Comparison of ENCODE assay signal across 8 cellular contexts in the genomic region with DNA sequence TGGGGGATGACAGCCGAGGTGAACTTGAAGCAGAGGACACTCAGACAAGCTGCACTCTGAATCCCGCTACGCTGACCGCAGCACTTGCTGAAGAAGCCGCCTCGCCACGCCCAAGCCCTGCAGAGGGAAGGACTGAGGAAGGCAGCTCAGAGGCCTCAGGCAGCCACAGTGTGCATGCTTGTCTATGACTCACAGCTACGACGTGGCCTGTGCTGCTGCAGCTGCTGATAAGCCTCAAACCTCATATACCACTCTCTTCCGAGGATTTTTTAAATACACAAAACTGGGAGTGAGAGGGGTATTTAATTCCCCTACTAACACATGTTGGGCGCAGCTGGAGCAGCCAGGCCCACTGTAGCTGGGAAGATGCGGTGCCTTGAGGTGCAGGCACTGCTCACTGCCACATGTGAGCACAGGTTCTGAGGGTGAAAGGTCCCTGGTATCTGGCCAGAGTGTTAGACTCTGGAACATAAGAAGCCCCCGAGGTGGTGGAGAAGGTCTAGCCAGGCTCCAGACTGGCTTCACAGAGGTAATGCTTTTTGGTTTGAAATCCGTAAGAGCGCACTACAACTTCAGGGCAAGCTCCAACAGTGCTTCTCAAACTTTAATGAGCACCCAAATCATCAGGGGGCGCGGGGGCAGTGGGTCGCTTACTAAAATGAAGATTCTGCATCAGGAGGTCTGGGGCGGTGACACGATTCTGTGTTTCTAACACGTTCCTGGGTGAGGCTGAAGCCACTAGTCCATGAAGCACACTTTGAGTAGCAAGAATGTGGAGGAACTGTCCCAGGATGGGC.
DNase-seq lines count a peak whose midpoint lies in the region; ATAC-seq and TF ChIP-seq lines count a peak whose summit lies in the region.

No MANE protein-coding gene starts in this region.

- H3K36me3 Mint-ChIP-seq in MCF 10A (ENCODE audit: insufficient read depth, unreplicated experiment), result no peaks in the 10 kb centered on the region

- POLR2A ChIA-PET in MCF 10A (lab: Yijun Ruan, JAX), result interaction anchor here (0.6 to 2.7 kb wide), 23 partner anchors 11 to 299 kb away, joined by 3 to 34 read pairs (median 4); partner anchors contain the start of gene NFIL3

- H3K4me1 Mint-ChIP-seq in MCF 10A (ENCODE audit: insufficient read depth, unreplicated experiment), result peaks cover 30% of the 10 kb centered on the region

- peak overlapping the region; percentile 57 for H3K27ac Mint-ChIP-seq in MCF 10A (ENCODE audit: low read depth, unreplicated experiment)

- no peaks in the 10 kb centered on the region for H3K27me3 Mint-ChIP-seq in MCF 10A (ENCODE audit: insufficient read depth, unreplicated experiment)

- H3K4me3 ChIP-seq in AG09309 (ENCODE audit: control insufficient read depth, low read depth, low read length), result no peak overlapping the region
- H3K4me3 ChIP-seq in HL-60 (replicated peaks; ENCODE audit: insufficient read depth, low read length), result no peak overlapping the region
- H3K4me3 ChIP-seq in lung, result no peak overlapping the region

- CTCF ChIA-PET in MCF 10A (lab: Yijun Ruan, JAX), result interaction anchor here (1.1 to 1.8 kb wide), 3 partner anchors 13 to 262 kb away, joined by 4 to 8 read pairs (median 6); no protein-coding TSS in a partner anchor

- peaks cover 0 to 5% of the 10 kb centered on the region in 2 donors for H3K4me1 ChIP-seq in lung (ENCODE audit: control insufficient read depth in 2 of 2, insufficient read depth in 2 of 2, low read length in 2 of 2)

- TF ChIP-seq CTCF in AG09309 (IDR thresholded peaks at IDR 0.05; ENCODE audit: control insufficient read depth, insufficient read depth, low read depth, low read length, missing control alignments) (no peak), HL-60 (IDR thresholded peaks at IDR 0.05; ENCODE audit: insufficient read depth, low read length) (no peak), MCF 10A (IDR thresholded peaks at IDR 0.05; ENCODE audit: unreplicated experiment) (no peak), lung (IDR thresholded peaks at IDR 0.05; ENCODE audit: control extremely low read depth, extremely low read depth) (no peak)

- H3K36me3 ChIP-seq in lung (ENCODE audit: control insufficient read depth in 2 of 2, insufficient read depth in 2 of 2, low read length in 2 of 2), result no peaks in the 10 kb centered on the region

- no peaks in the 10 kb centered on the region for H3K9me3 ChIP-seq in lung (ENCODE audit: control insufficient read depth in 2 of 2, insufficient read depth in 1 of 2, low read length in 1 of 2)

- H3K27ac ChIP-seq in HL-60 (replicated peaks) (peak overlapping the region; percentile 31), lung (ENCODE audit: low read depth in 1 of 2, low read length in 1 of 2) (peak overlapping the region in 1 of 2 donors; percentile 32)

- peak; percentile 94 for DNase-seq in AG09309 (ENCODE audit: low read depth)
- peak; percentile 85 to 93 for DNase-seq in HL-60 (ENCODE audit: low read depth in 1 of 2, low spot score in 1 of 2)
- peak; percentile 84 for DNase-seq in UCSD-AML1 (lab: John Stamatoyannopoulos, UW; ENCODE audit: unreplicated experiment)
- peak; percentile 94 for DNase-seq in MCF 10A (ENCODE audit: unreplicated experiment)
- no peak for DNase-seq in lung (ENCODE audit: low spot score)
- DNase-seq in stimulated activated CD8-positive, alpha-beta memory T cell treated with anti-CD3 and anti-CD28 coated beads, Interleukin-4, amount 100 ng/mL, for 4 hours (ENCODE audit: low read depth in 2 of 2, low spot score in 1 of 2), result peak; percentile 31 to 65
- no peak for DNase-seq in ecto neural progenitor cell (ENCODE audit: low spot score)
- no peak for DNase-seq in DMS 273 treated with DMSO at 0.1 percent for 48 hours (lab: John Stamatoyannopoulos, UW)

- H3K27me3 ChIP-seq in HL-60 (ENCODE audit: insufficient read depth, poor library complexity, severe bottlenecking) (no peaks in the 10 kb centered on the region), lung (ENCODE audit: control insufficient read depth, insufficient read depth) (no peaks in the 10 kb centered on the region)

- intact Hi-C loops in MCF 10A (cut with micrococcal nuclease), result no loop called here

- H3K9me3 Mint-ChIP-seq in MCF 10A (ENCODE audit: unreplicated experiment), result no peaks in the 10 kb centered on the region

- ATAC-seq in lung (ENCODE audit: insufficient read depth, low FRiP score), result peak; percentile 69

- H3K4me3 Mint-ChIP-seq in MCF 10A (ENCODE audit: unreplicated experiment), result peak overlapping the region; percentile 6

- WGBS in lung, 2 donors, result 63 to 66% methylated on average over 21 of the region's 21 CpGs

- no TSS peak for BruUV-seq in MCF 10A (replicated peaks; lab: Mats Ljungman, UMichigan)

Comparison
In these comparisons a context has a peak if more than half of its experiments do, and no peak if none do; other contexts are left out.
1. DNase-seq: peak in AG09309 (single experiment), HL-60 (2 of 2), UCSD-AML1 (single experiment), MCF 10A (single experiment) and stimulated activated CD8-positive, alpha-beta memory T cell treated with anti-CD3 and anti-CD28 coated beads, Interleukin-4, amount 100 ng/mL, for 4 hours (2 of 2); none in lung (single experiment), ecto neural progenitor cell (single experiment) and DMS 273 treated with DMSO at 0.1 percent for 48 hours (single experiment).